Comparison of ENCODE assay signal across 8 cellular contexts in the genomic region with DNA sequence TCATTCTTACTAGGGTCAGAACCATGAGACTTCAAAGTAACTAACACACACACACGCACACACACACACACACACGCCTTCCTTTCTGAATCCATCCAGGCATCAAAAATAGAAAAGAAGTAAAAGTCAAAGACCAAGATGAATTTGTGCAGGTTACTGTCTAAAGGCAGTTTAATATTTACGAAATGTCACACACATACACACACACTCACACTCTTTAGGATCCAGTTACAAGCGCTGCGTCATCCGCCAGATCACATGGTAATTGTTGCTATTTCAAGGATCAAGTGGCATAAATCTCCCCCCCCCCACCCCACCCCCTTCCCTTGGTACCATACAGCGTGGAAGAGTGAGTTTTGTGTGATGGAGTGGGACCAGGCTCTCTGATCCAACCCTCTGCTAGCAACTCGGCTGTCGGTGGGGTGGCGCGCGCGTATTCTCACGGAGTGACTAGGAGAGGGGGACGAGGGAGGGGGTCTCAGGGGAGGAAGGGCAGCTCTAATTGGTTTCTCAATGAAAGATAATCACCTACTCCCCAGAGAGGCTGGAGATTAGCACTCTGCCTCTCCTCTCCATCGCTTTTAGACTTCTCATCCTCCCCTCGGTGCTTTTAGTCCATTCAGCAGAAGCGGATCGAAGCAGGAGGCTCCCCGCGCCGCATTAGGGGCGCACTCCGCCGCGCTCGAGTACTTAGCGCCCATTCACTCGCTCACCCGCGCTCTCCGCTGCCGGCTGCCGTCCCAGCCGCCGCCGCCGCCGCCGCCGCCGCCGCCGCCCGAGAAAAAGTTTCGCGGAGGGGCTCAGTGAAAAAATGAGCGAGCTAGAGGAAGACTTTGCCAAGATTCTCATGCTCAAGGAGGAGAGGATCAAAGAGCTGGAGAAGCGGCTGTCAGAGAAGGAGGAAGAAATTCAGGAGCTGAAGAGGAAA.
DNase-seq lines count a peak whose midpoint lies in the region; ATAC-seq and TF ChIP-seq lines count a peak whose summit lies in the region.

No MANE protein-coding gene starts in this region.

- H3K4me3 ChIP-seq in ovary, result peak overlapping the region; percentile 82

- no peak overlapping the region for H3K27ac Mint-ChIP-seq in activated naive CD4-positive, alpha-beta T cell treated with anti-CD3 and anti-CD28 coated beads, Interleukin-2, amount 10 ng/mL, durations not matched to agents 7 days and 5 days
- no peak overlapping the region for H3K27ac Mint-ChIP-seq in activated CD4-positive, alpha-beta memory T cell treated with anti-CD3 and anti-CD28 coated beads for 36 hours

- DNase-seq in activated naive CD4-positive, alpha-beta T cell treated with anti-CD3 and anti-CD28 coated beads, Interleukin-2, amount 10 ng/mL, durations not matched to agents 7 days and 5 days, result no peak
- no peak for DNase-seq in activated naive CD4-positive, alpha-beta T cell treated with anti-CD3 and anti-CD28 coated beads, Interleukin-2, amount 50 U/mL, for 16 hours
- peak; percentile 11 for DNase-seq in activated CD4-positive, alpha-beta memory T cell treated with anti-CD3 and anti-CD28 coated beads for 36 hours
- peak; percentile 78 for DNase-seq in Right ventricle myocardium inferior (ENCODE audit: missing footprints)
- DNase-seq in ovary, result peak; percentile 26 to 61 (median 44)
- DNase-seq in NCI-H2081 (lab: John Stamatoyannopoulos, UW), result no peak
- no peak for DNase-seq in MV-4-11 (lab: John Stamatoyannopoulos, UW)

- WGBS in ovary, 3 donors, result 3 to 4% (median 3%) methylated on average over 47 to 49 of the region's 49 CpGs

- H3K9me3 Mint-ChIP-seq in activated naive CD4-positive, alpha-beta T cell treated with anti-CD3 and anti-CD28 coated beads, Interleukin-2, amount 10 ng/mL, durations not matched to agents 7 days and 5 days, result no peaks in the 10 kb centered on the region
- H3K9me3 Mint-ChIP-seq in activated CD4-positive, alpha-beta memory T cell treated with anti-CD3 and anti-CD28 coated beads for 36 hours, result no peaks in the 10 kb centered on the region

- no peaks in the 10 kb centered on the region for H3K36me3 ChIP-seq in ovary

- ATAC-seq in Right ventricle myocardium inferior (peak; percentile 32), HG03571 (IDR thresholded peaks at IDR 0.05; ENCODE audit: unreplicated experiment) (no peak)

- TF ChIP-seq CTCF in ovary (IDR thresholded peaks at IDR 0.05), result no peak

- POLR2A ChIA-PET in activated CD4-positive, alpha-beta memory T cell treated with anti-CD3 and anti-CD28 coated beads for 36 hours (lab: Charles Lee), result no interaction called here

- no peak for TF ChIP-seq EP300 in ovary (IDR thresholded peaks at IDR 0.05)

- CTCF ChIA-PET in activated naive CD4-positive, alpha-beta T cell treated with anti-CD3 and anti-CD28 coated beads, Interleukin-2, amount 10 ng/mL, durations not matched to agents 7 days and 5 days (lab: Charles Lee), result no interaction called here
- CTCF ChIA-PET in activated CD4-positive, alpha-beta memory T cell treated with anti-CD3 and anti-CD28 coated beads for 36 hours (lab: Charles Lee), result interaction anchor here (1.3 kb wide), 1 partner anchor 11 kb away, joined by 3 read pairs; no protein-coding TSS in a partner anchor

- H3K27me3 ChIP-seq in ovary, result no peaks in the 10 kb centered on the region

- no peaks in the 10 kb centered on the region for H3K9me3 ChIP-seq in ovary

- H3K36me3 Mint-ChIP-seq in activated naive CD4-positive, alpha-beta T cell treated with anti-CD3 and anti-CD28 coated beads, Interleukin-2, amount 10 ng/mL, durations not matched to agents 7 days and 5 days, result no peaks in the 10 kb centered on the region
- H3K36me3 Mint-ChIP-seq in activated CD4-positive, alpha-beta memory T cell treated with anti-CD3 and anti-CD28 coated beads for 36 hours, result no peaks in the 10 kb centered on the region

- no peak for TF ChIP-seq POLR2A in ovary (IDR thresholded peaks at IDR 0.05)

- peak overlapping the region; percentile 60 to 62 for H3K27ac ChIP-seq in ovary

- H3K4me3 Mint-ChIP-seq in activated naive CD4-positive, alpha-beta T cell treated with anti-CD3 and anti-CD28 coated beads, Interleukin-2, amount 10 ng/mL, durations not matched to agents 7 days and 5 days, result peak overlapping the region; percentile 33
- peak overlapping the region; percentile 57 for H3K4me3 Mint-ChIP-seq in activated CD4-positive, alpha-beta memory T cell treated with anti-CD3 and anti-CD28 coated beads for 36 hours

- H3K4me1 Mint-ChIP-seq in activated naive CD4-positive, alpha-beta T cell treated with anti-CD3 and anti-CD28 coated beads, Interleukin-2, amount 10 ng/mL, durations not matched to agents 7 days and 5 days, result peaks cover 2% of the 10 kb centered on the region
- peaks cover 5% of the 10 kb centered on the region for H3K4me1 Mint-ChIP-seq in activated CD4-positive, alpha-beta memory T cell treated with anti-CD3 and anti-CD28 coated beads for 36 hours (ENCODE audit: low read depth)

- H3K4me1 ChIP-seq in ovary (ENCODE audit: insufficient read depth), result peaks cover 2% of the 10 kb centered on the region

- H3K27me3 Mint-ChIP-seq in activated naive CD4-positive, alpha-beta T cell treated with anti-CD3 and anti-CD28 coated beads, Interleukin-2, amount 10 ng/mL, durations not matched to agents 7 days and 5 days, result peaks cover 51% of the 10 kb centered on the region
- peaks cover 43% of the 10 kb centered on the region for H3K27me3 Mint-ChIP-seq in activated CD4-positive, alpha-beta memory T cell treated with anti-CD3 and anti-CD28 coated beads for 36 hours

- intact Hi-C loops in activated CD4-positive, alpha-beta memory T cell treated with anti-CD3 and anti-CD28 coated beads for 36 hours (cut with micrococcal nuclease), result no loop called here
- intact Hi-C loops in Right ventricle myocardium inferior (cut with DNase I) (no loop called here), ovary (cut with DNase I) (loop anchor here in 1 of 4 donors (5.0 kb wide), 1 partner anchor 1226 kb away; no protein-coding TSS in a partner anchor)

Comparison
In these comparisons a context has a peak if more than half of its experiments do, and no peak if none do; other contexts are left out.
1. DNase-seq: peak in activated CD4-positive, alpha-beta memory T cell treated with anti-CD3 and anti-CD28 coated beads for 36 hours (single experiment), Right ventricle myocardium inferior (single experiment) and ovary (5 of 5); none in activated naive CD4-positive, alpha-beta T cell treated with anti-CD3 and anti-CD28 coated beads, Interleukin-2, amount 10 ng/mL, durations not matched to agents 7 days and 5 days (single experiment), activated naive CD4-positive, alpha-beta T cell treated with anti-CD3 and anti-CD28 coated beads, Interleukin-2, amount 50 U/mL, for 16 hours (single experiment), NCI-H2081 (0 of 2) and MV-4-11 (single experiment).